Comparison of ENCODE assay signal across 13 cellular contexts in genomic region chr15:75947117-75947516, GRCh38. TPM values are rescaled to one million over a fixed set of nuclear protein-coding genes. Genes with fewer than 3 reads are reported as not detected.
A peak's percentile ranks its signal among the peaks of the same experiment; 100 is the strongest.
DNase-seq lines count a peak whose midpoint lies in the region; ATAC-seq and TF ChIP-seq lines count a peak whose summit lies in the region.
"Had no signal": no experiment of that assay in that cellular context is flagged by ENCODE, and none has a peak within 500 bp of the region (broad histone marks: within the 10 kb centered on the region; RNA-seq: fewer than 3 reads in every experiment).

No MANE protein-coding gene starts in this region.

- no peak overlapping the region for H3K27ac Mint-ChIP-seq in activated CD4-positive, alpha-beta T cell treated with anti-CD3 and anti-CD28 coated beads, Interleukin-2, amount 10 ng/mL, durations not matched to agents 24 days and 14 days
- H3K27ac Mint-ChIP-seq: CD4-positive, CD25-positive, alpha-beta regulatory T cell; stimulated activated naive B cell treated with anti-CD40 and anti-IgM and Interleukin-4, amounts not matched to agents 10 μg/mL and 1 μg/mL and 100 μg/mL, for 72 hours had no signal

- TF ChIP-seq CTCF in AG04450 (IDR thresholded peaks at IDR 0.05; ENCODE audit: low read depth, low read length) (no peak), GM10248 (IDR thresholded peaks at IDR 0.05; ENCODE audit: control extremely low read depth, extremely low read depth, low read depth, missing control alignments) (no peak)

- no peaks in the 10 kb centered on the region; the same call in 1 of the 2 replicates for H3K9me3 ChIP-seq in AG04450 (ENCODE audit: control insufficient read depth, insufficient read depth, low read length)
- H3K9me3 ChIP-seq: adrenal gland had no signal

- no peak overlapping the region for H3K4me3 Mint-ChIP-seq in activated CD4-positive, alpha-beta T cell treated with anti-CD3 and anti-CD28 coated beads, Interleukin-2, amount 10 ng/mL, durations not matched to agents 24 days and 14 days
- H3K4me3 Mint-ChIP-seq: CD4-positive, CD25-positive, alpha-beta regulatory T cell; stimulated activated naive B cell treated with anti-CD40 and anti-IgM and Interleukin-4, amounts not matched to agents 10 μg/mL and 1 μg/mL and 100 μg/mL, for 72 hours had no signal

- CTCF ChIA-PET in AG04450 (lab: Charles Lee) (interaction anchor here (1.5 kb wide), 1 partner anchor 25 kb away, joined by 4 read pairs; no protein-coding TSS in a partner anchor), GM10248 (lab: Yijun Ruan, JAX) (interaction anchor here (1.1 kb wide), 1 partner anchor 10 kb away, joined by 3 read pairs; no protein-coding TSS in a partner anchor)

- POLR2A ChIA-PET in AG04450 (lab: Yijun Ruan, JAX) = no interaction called here
- POLR2A ChIA-PET in GM10248 (lab: Yijun Ruan, JAX) = no interaction called here

- peaks cover 36% of the 10 kb centered on the region for H3K27me3 Mint-ChIP-seq in activated CD4-positive, alpha-beta T cell treated with anti-CD3 and anti-CD28 coated beads, Interleukin-2, amount 10 ng/mL, durations not matched to agents 24 days and 14 days

- H3K36me3 Mint-ChIP-seq in activated CD4-positive, alpha-beta T cell treated with anti-CD3 and anti-CD28 coated beads, Interleukin-2, amount 10 ng/mL, durations not matched to agents 24 days and 14 days (ENCODE audit: low read depth) = no peaks in the 10 kb centered on the region
- H3K36me3 Mint-ChIP-seq: CD4-positive, CD25-positive, alpha-beta regulatory T cell; stimulated activated naive B cell treated with anti-CD40 and anti-IgM and Interleukin-4, amounts not matched to agents 10 μg/mL and 1 μg/mL and 100 μg/mL, for 72 hours had no signal

- no peaks in the 10 kb centered on the region for H3K9me3 Mint-ChIP-seq in activated CD4-positive, alpha-beta T cell treated with anti-CD3 and anti-CD28 coated beads, Interleukin-2, amount 10 ng/mL, durations not matched to agents 24 days and 14 days

- H3K27me3 ChIP-seq in AG04450 (ENCODE audit: control insufficient read depth, insufficient read depth, low read length) = no peaks in the 10 kb centered on the region
- H3K27me3 ChIP-seq: adrenal gland had no signal

- intact Hi-C loops in activated CD4-positive, alpha-beta T cell treated with anti-CD3 and anti-CD28 coated beads, Interleukin-2, amount 10 ng/mL, durations not matched to agents 24 days and 14 days (cut with micrococcal nuclease) = no loop called here

- H3K4me3 ChIP-seq in AG04450 (ENCODE audit: low read depth, low read length) = no peak overlapping the region
- H3K4me3 ChIP-seq: adrenal gland had no signal

- peak; percentile 26 for DNase-seq in AG04450 (ENCODE audit: low read depth, low spot score)
- DNase-seq in HS-5 (ENCODE audit: low read depth) = peak; percentile 63
- peak; percentile 86 for DNase-seq in amniotic epithelial cell (ENCODE audit: low read depth)
- peak; percentile 74 for DNase-seq in iris pigment epithelial cell (ENCODE audit: low read depth)
- DNase-seq in activated CD4-positive, alpha-beta T cell treated with anti-CD3 and anti-CD28 coated beads, Interleukin-2, amount 10 ng/mL, durations not matched to agents 24 days and 14 days = no peak
- DNase-seq in GM10248 (ENCODE audit: extremely low spot score) = no peak
- DNase-seq: adrenal gland; CD4-positive, CD25-positive, alpha-beta regulatory T cell; posterior cingulate gyrus; RPMI8226; stimulated activated naive B cell treated with anti-CD40 and anti-IgM and Interleukin-4, amounts not matched to agents 10 μg/mL and 1 μg/mL and 100 μg/mL, for 72 hours had no signal

- no peak overlapping the region for H3K27ac ChIP-seq in AG04450 (ENCODE audit: low read depth, low read length)
- H3K27ac ChIP-seq: adrenal gland had no signal

- ATAC-seq in HG03095 (IDR thresholded peaks at IDR 0.05; ENCODE audit: unreplicated experiment) (no peak), GM18867 (IDR thresholded peaks at IDR 0.05; ENCODE audit: unreplicated experiment) (no peak)
- ATAC-seq: stimulated activated naive B cell treated with anti-CD40 and anti-IgM and Interleukin-4, amounts not matched to agents 10 μg/mL and 1 μg/mL and 100 μg/mL, for 72 hours had no signal

- H3K4me1 Mint-ChIP-seq in activated CD4-positive, alpha-beta T cell treated with anti-CD3 and anti-CD28 coated beads, Interleukin-2, amount 10 ng/mL, durations not matched to agents 24 days and 14 days = peaks cover 2% of the 10 kb centered on the region
- H3K4me1 Mint-ChIP-seq: CD4-positive, CD25-positive, alpha-beta regulatory T cell had no signal

RNA-seq across cellular contexts. Expression of gene FBXO22, which starts 43.4 kb away (rescaled TPM):
- 59.8 and 68.7 TPM in 2 replicates for polyA plus RNA-seq in AG04450 (2011; rRNA removed)
- 41.1 and 44.0 TPM in 2 replicates for polyA minus RNA-seq in AG04450 (2011; rRNA and poly(A)+ RNA removed)
- 51.7 and 51.9 TPM in 2 replicates for total RNA-seq in activated CD4-positive, alpha-beta T cell treated with anti-CD3 and anti-CD28 coated beads, Interleukin-2, amount 10 ng/mL, durations not matched to agents 24 days and 14 days

Comparison
In these comparisons a context has a peak if more than half of its experiments do, and no peak if none do; other contexts are left out.
1. DNase-seq: peak in AG04450 (single experiment), HS-5 (single experiment), amniotic epithelial cell (single experiment) and iris pigment epithelial cell (single experiment); none in activated CD4-positive, alpha-beta T cell treated with anti-CD3 and anti-CD28 coated beads, Interleukin-2, amount 10 ng/mL, durations not matched to agents 24 days and 14 days (single experiment) and GM10248 (single experiment).